Comparison of ENCODE assay signal across 13 cellular contexts in genomic region chr16:74760007-74760767, GRCh38. TPM values are rescaled to one million over a fixed set of nuclear protein-coding genes. Genes with fewer than 3 reads are reported as not detected.
DNase-seq lines count a peak whose midpoint lies in the region; ATAC-seq, FAIRE-seq and TF ChIP-seq lines count a peak whose summit lies in the region.
"Had no signal": no experiment of that assay in that cellular context is flagged by ENCODE, and none has a peak within 500 bp of the region (broad histone marks: within the 10 kb centered on the region; RNA-seq: fewer than 3 reads in every experiment).

No MANE protein-coding gene starts in this region.

- TF ChIP-seq CTCF in astrocyte (IDR thresholded peaks at IDR 0.05; ENCODE audit: insufficient read depth, low read depth, low read length): no peak
- no peak for TF ChIP-seq CTCF in suprapubic skin (IDR thresholded peaks at IDR 0.05)

- no peaks in the 10 kb centered on the region for H3K79me2 ChIP-seq in astrocyte (ENCODE audit: insufficient read depth, low read length)
- H3K79me2 ChIP-seq in trophoblast cell (ENCODE audit: control insufficient read depth, insufficient read depth, low read length, poor library complexity): no peaks in the 10 kb centered on the region

- no peak for FAIRE-seq in astrocyte (lab: Jason Lieb, UNC)
- FAIRE-seq: urothelium cell line had no signal

- intact Hi-C loops in posterior vena cava (cut with DNase I): no loop called here

- no peak overlapping the region for H4K8ac ChIP-seq in trophoblast cell (ENCODE audit: low read depth, low read length)

- no peak overlapping the region for H4K91ac ChIP-seq in trophoblast cell (ENCODE audit: low read depth, low read length)

- no peak overlapping the region for H2AK5ac ChIP-seq in trophoblast cell (ENCODE audit: low read length)

- no peak for TF ChIP-seq POLR2A in suprapubic skin (IDR thresholded peaks at IDR 0.05)

- no peak overlapping the region for H2BK120ac ChIP-seq in trophoblast cell (ENCODE audit: insufficient read depth, low read length, poor library complexity)

- no peak overlapping the region for H2BK12ac ChIP-seq in trophoblast cell (ENCODE audit: low read length)

- no peak overlapping the region for H4K12ac ChIP-seq in trophoblast cell (ENCODE audit: low read depth, low read length)

- no peak overlapping the region for H3K4me3 ChIP-seq in astrocyte (ENCODE audit: insufficient read depth, low read depth, low read length)
- H3K4me3 ChIP-seq in suprapubic skin: no peak overlapping the region
- no peak overlapping the region for H3K4me3 ChIP-seq in trophoblast cell (ENCODE audit: low read depth, low read length)

- no peak overlapping the region for H3K4ac ChIP-seq in trophoblast cell (ENCODE audit: low read depth, low read length)

- H3K9me3 Mint-ChIP-seq in astrocyte (ENCODE audit: unreplicated experiment): no peaks in the 10 kb centered on the region
- H3K9me3 Mint-ChIP-seq: IgD-negative memory B cell had no signal

- H2AFZ ChIP-seq in astrocyte (ENCODE audit: low read depth, low read length) (peak overlapping the region; percentile 73), trophoblast cell (ENCODE audit: insufficient read depth, low read length, poor library complexity) (no peak overlapping the region)

- peak overlapping the region; percentile 16 for H3K4me2 ChIP-seq in astrocyte (ENCODE audit: low read length)
- no peak overlapping the region for H3K4me2 ChIP-seq in trophoblast cell (ENCODE audit: low read length)

- ATAC-seq in HG03039 (IDR thresholded peaks at IDR 0.05; ENCODE audit: unreplicated experiment): peak; percentile 67

- H3K79me1 ChIP-seq in trophoblast cell (ENCODE audit: low read length): no peaks in the 10 kb centered on the region

- H3K27ac ChIP-seq in astrocyte (ENCODE audit: low read depth, low read length): no peak overlapping the region
- H3K27ac ChIP-seq in suprapubic skin: no peak overlapping the region
- H3K27ac ChIP-seq in trophoblast cell (ENCODE audit: low read depth, low read length): no peak overlapping the region

- peak overlapping the region; percentile 86 for H3K27ac Mint-ChIP-seq in astrocyte (ENCODE audit: unreplicated experiment)
- H3K27ac Mint-ChIP-seq: IgD-negative memory B cell had no signal

- H4K20me1 ChIP-seq in astrocyte (ENCODE audit: insufficient read depth, low read length): no peaks in the 10 kb centered on the region

- no peak overlapping the region for H3K23ac ChIP-seq in trophoblast cell (ENCODE audit: low read length)

- 75% methylated on average over 10 of the region's 11 CpGs for WGBS in suprapubic skin
- no CpG with 5 or more reads among the region's 11 CpGs for WGBS in trophoblast cell (ENCODE audit: extremely low coverage, insufficient coverage, insufficient read length)

- H3K36me3 ChIP-seq in astrocyte (ENCODE audit: insufficient read depth, low read length): no peaks in the 10 kb centered on the region
- H3K36me3 ChIP-seq in suprapubic skin: no peaks in the 10 kb centered on the region
- no peaks in the 10 kb centered on the region for H3K36me3 ChIP-seq in trophoblast cell (ENCODE audit: control insufficient read depth in 1 of 2, insufficient read depth in 2 of 2, low read length in 2 of 2)

- DNase-seq in activated CD4-positive, alpha-beta T cell treated with anti-CD3 and anti-CD28 coated beads for 48 hours: peak; percentile 20
- no peak for DNase-seq in activated CD4-positive, alpha-beta T cell treated with anti-CD3 and anti-CD28 coated beads for 1 hour
- DNase-seq in astrocyte (ENCODE audit: low read depth) (no peak), posterior vena cava (ENCODE audit: low spot score) (peak; percentile 22), suprapubic skin (ENCODE audit: low spot score in 2 of 2) (no peak), NCI-H2227 (lab: John Stamatoyannopoulos, UW; ENCODE audit: unreplicated experiment) (no peak), trophoblast cell (no peak)
- DNase-seq: cortex of kidney, NCI-H2029 had no signal

- H3K4me1 Mint-ChIP-seq in astrocyte (ENCODE audit: low read depth, unreplicated experiment): peaks cover 8% of the 10 kb centered on the region
- H3K4me1 Mint-ChIP-seq: IgD-negative memory B cell had no signal

- H3K27me3 ChIP-seq in astrocyte (ENCODE audit: insufficient read depth, low read length) (peaks cover 6% of the 10 kb centered on the region), suprapubic skin (peaks cover 7% of the 10 kb centered on the region), trophoblast cell (ENCODE audit: insufficient read depth, low read length) (no peaks in the 10 kb centered on the region)

- H3K36me3 Mint-ChIP-seq in astrocyte (ENCODE audit: low read depth, unreplicated experiment): no peaks in the 10 kb centered on the region
- H3K36me3 Mint-ChIP-seq: IgD-negative memory B cell had no signal

- H3K4me1 ChIP-seq in astrocyte (ENCODE audit: insufficient read depth, low read length) (peaks cover 4% of the 10 kb centered on the region), suprapubic skin (no peaks in the 10 kb centered on the region), trophoblast cell (ENCODE audit: control insufficient read depth in 1 of 2, insufficient read depth in 2 of 2, low read length in 2 of 2) (peaks cover 0 to 3% of the 10 kb centered on the region in 2 experiments)

- no peaks in the 10 kb centered on the region for H3K9me3 ChIP-seq in astrocyte (ENCODE audit: insufficient read depth, low read depth, low read length)
- H3K9me3 ChIP-seq in suprapubic skin: no peaks in the 10 kb centered on the region
- no peaks in the 10 kb centered on the region for H3K9me3 ChIP-seq in trophoblast cell (ENCODE audit: insufficient read depth, low read depth, low read length)

- no peak overlapping the region for H3K14ac ChIP-seq in trophoblast cell (ENCODE audit: low read length)

- H3K4me3 Mint-ChIP-seq in astrocyte (ENCODE audit: unreplicated experiment): no peak overlapping the region
- H3K4me3 Mint-ChIP-seq: IgD-negative memory B cell had no signal

- H3K27me3 Mint-ChIP-seq in astrocyte (ENCODE audit: low read depth, unreplicated experiment): peaks cover 6% of the 10 kb centered on the region

- TF ChIP-seq EP300 in suprapubic skin (IDR thresholded peaks at IDR 0.05): no peak

- H2BK5ac ChIP-seq in trophoblast cell (ENCODE audit: low read depth, low read length, poor library complexity): no peak overlapping the region

- no peak overlapping the region for H3K18ac ChIP-seq in trophoblast cell (ENCODE audit: low read length)

- no peak overlapping the region for H3K9ac ChIP-seq in astrocyte (ENCODE audit: low read length)
- H3K9ac ChIP-seq in trophoblast cell (ENCODE audit: low read length): no peak overlapping the region

RNA-seq across cellular contexts. Expression of gene FA2H, which starts 14.4 kb away (rescaled TPM):
- total RNA-seq in astrocyte (0.14 TPM in 1 of 2 replicates, not detected in the other), posterior vena cava (not detected), suprapubic skin (10 to 100 TPM in 1 of 4 donors, 1 to 10 TPM in 3; 6.8 to 11.3 (median 8.8) TPM)
- polyA plus RNA-seq in trophoblast cell (2013): 4.4 and 4.7 TPM in 2 replicates
- total RNA-seq: pulmonary artery endothelial cell had no signal

RNA-seq across cellular contexts. Expression of gene MLKL, which starts 59.5 kb away (rescaled TPM):
- total RNA-seq in astrocyte: 5.6 and 6.2 TPM in 2 replicates
- total RNA-seq in posterior vena cava: 10 to 100 TPM; 13.7 to 14.4 TPM
- total RNA-seq in suprapubic skin: 10 to 100 TPM in 1 of 4 donors, 1 to 10 TPM in 3; 3.1 to 12.0 (median 7.0) TPM
- polyA plus RNA-seq in trophoblast cell (2013): 0.05 and 0.06 TPM in 2 replicates

Comparison
In these comparisons a context has a peak if more than half of its experiments do, and no peak if none do; other contexts are left out.
1. DNase-seq: peak in activated CD4-positive, alpha-beta T cell treated with anti-CD3 and anti-CD28 coated beads for 48 hours (single experiment) and posterior vena cava (single experiment); none in activated CD4-positive, alpha-beta T cell treated with anti-CD3 and anti-CD28 coated beads for 1 hour (single experiment), astrocyte (single experiment), suprapubic skin (0 of 2), NCI-H2227 (single experiment) and trophoblast cell (0 of 2).